Comparison of ENCODE assay signal across 11 cellular contexts in the genomic region with DNA sequence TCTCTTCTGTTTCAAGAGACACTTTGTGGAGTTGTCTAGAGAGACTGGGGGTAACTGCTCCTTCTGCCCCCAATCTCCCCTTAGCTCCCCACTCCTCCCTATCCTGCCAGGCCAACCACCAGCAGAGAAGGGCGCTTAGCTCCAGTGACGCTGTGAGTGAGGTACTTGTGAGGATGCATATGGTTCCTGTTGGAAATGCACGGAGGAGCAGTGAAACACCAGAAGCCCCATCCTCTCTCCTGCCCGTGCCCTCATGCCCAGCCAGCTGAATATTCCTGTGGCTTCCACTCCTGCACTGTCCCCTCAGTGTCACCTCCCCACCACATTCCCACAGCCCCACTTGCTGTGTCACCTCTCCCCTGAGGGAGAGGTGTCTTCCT. TPM values are rescaled to one million over a fixed set of nuclear protein-coding genes. Genes with fewer than 3 reads are reported as not detected.
DNase-seq lines count a peak whose midpoint lies in the region; ATAC-seq and TF ChIP-seq lines count a peak whose summit lies in the region.
"Had no signal": no experiment of that assay in that cellular context is flagged by ENCODE, and none has a peak within 500 bp of the region (broad histone marks: within the 10 kb centered on the region; RNA-seq: fewer than 3 reads in every experiment).

No MANE protein-coding gene starts in this region.

- TF ChIP-seq EP300 in esophagus muscularis mucosa (IDR thresholded peaks at IDR 0.05): no peak

- H3K9me3 ChIP-seq in heart left ventricle: no peaks in the 10 kb centered on the region
- no peaks in the 10 kb centered on the region for H3K9me3 ChIP-seq in MM.1S (replicated peaks; ENCODE audit: insufficient read depth, low read length)
- H3K9me3 ChIP-seq in esophagus muscularis mucosa: no peaks in the 10 kb centered on the region
- H3K9me3 ChIP-seq in tibial artery: no peaks in the 10 kb centered on the region

- peak overlapping the region; percentile 8; the same call in 1 of the 2 replicates for H3K9ac ChIP-seq in MM.1S (ENCODE audit: low read length)

- TF ChIP-seq POLR2A in heart left ventricle (IDR thresholded peaks at IDR 0.05) (no peak), esophagus muscularis mucosa (IDR thresholded peaks at IDR 0.05; ENCODE audit: low read depth) (no peak)

- peak overlapping the region; percentile 51 for H3K4me2 ChIP-seq in MM.1S (ENCODE audit: low read depth, low read length)

- no peak overlapping the region for H3K4me3 ChIP-seq in heart left ventricle
- H3K4me3 ChIP-seq in MM.1S (ENCODE audit: low read length): no peak overlapping the region
- H3K4me3 ChIP-seq in esophagus muscularis mucosa: no peak overlapping the region
- H3K4me3 ChIP-seq in tibial artery: no peak overlapping the region

- H2AFZ ChIP-seq in MM.1S (ENCODE audit: low read length): peak overlapping the region; percentile 35; the same call in 1 of the 2 replicates

- no peaks in the 10 kb centered on the region for H3K79me2 ChIP-seq in MM.1S (ENCODE audit: low read length)

- H3F3A ChIP-seq in MM.1S (ENCODE audit: insufficient read depth, low read length): peaks cover 15% of the 10 kb centered on the region

- H3K27me3 ChIP-seq in heart left ventricle (no peaks in the 10 kb centered on the region), MM.1S (replicated peaks; ENCODE audit: insufficient read depth, low read length) (no peaks in the 10 kb centered on the region), esophagus muscularis mucosa (no peaks in the 10 kb centered on the region), tibial artery (no peaks in the 10 kb centered on the region)

- H3K27ac ChIP-seq in heart left ventricle: peak overlapping the region in 8 of 12 donors; percentile 20 to 73 (median 61)
- H3K27ac ChIP-seq in MM.1S (ENCODE audit: low read length): peak overlapping the region; percentile 92
- peak overlapping the region; percentile 44 to 72 (median 68) for H3K27ac ChIP-seq in esophagus muscularis mucosa (replicated peaks in 1 of 4)
- peak overlapping the region; percentile 66 to 71 for H3K27ac ChIP-seq in tibial artery

- H3K9me2 ChIP-seq in MM.1S (replicated peaks; ENCODE audit: insufficient read depth, low read length): no peaks in the 10 kb centered on the region

- TF ChIP-seq CTCF in heart left ventricle (IDR thresholded peaks at IDR 0.05): no peak
- TF ChIP-seq CTCF in MM.1S (IDR thresholded peaks at IDR 0.05; ENCODE audit: low read length): no peak
- no peak for TF ChIP-seq CTCF in esophagus muscularis mucosa (IDR thresholded peaks at IDR 0.05)
- TF ChIP-seq CTCF in tibial artery (IDR thresholded peaks at IDR 0.05): no peak

- WGBS in heart left ventricle, 4 donors: 54 to 71% (median 62%) methylated on average over 4 of the region's 4 CpGs
- 92% methylated on average over 2 of the region's 4 CpGs for WGBS in esophagus muscularis mucosa

- peaks cover 0 to 61% (median 22%) of the 10 kb centered on the region in 12 donors for H3K4me1 ChIP-seq in heart left ventricle
- H3K4me1 ChIP-seq in MM.1S (ENCODE audit: low read length): peaks cover 85% of the 10 kb centered on the region
- H3K4me1 ChIP-seq in esophagus muscularis mucosa: peaks cover 21 to 70% (median 57%) of the 10 kb centered on the region in 4 donors
- H3K4me1 ChIP-seq in tibial artery: peaks cover 0 to 95% (median 74%) of the 10 kb centered on the region in 4 donors

- DNase-seq in heart left ventricle (no peak), left cardiac atrium (no peak), MM.1S (no peak), esophagus muscularis mucosa (ENCODE audit: extremely low spot score) (no peak), tibial artery (no peak), NCI-H2227 (lab: John Stamatoyannopoulos, UW; ENCODE audit: unreplicated experiment) (no peak), NCI-H2107 (lab: John Stamatoyannopoulos, UW) (no peak), NOMO-1 treated with DMSO at 0.1 percent for 48 hours (lab: John Stamatoyannopoulos, UW; ENCODE audit: unreplicated experiment) (no peak)
- DNase-seq: hippocampal formation, NCI-H187, occipital lobe had no signal

- intact Hi-C loops in heart left ventricle (cut with DNase I): no loop called here
- intact Hi-C loops in left cardiac atrium (cut with DNase I): no loop called here
- intact Hi-C loops in esophagus muscularis mucosa (cut with DNase I): no loop called here
- intact Hi-C loops in tibial artery (cut with DNase I; ENCODE audit: low total_unique reads): no loop called here

- H4K20me1 ChIP-seq in MM.1S (ENCODE audit: insufficient read depth, low read length): no peaks in the 10 kb centered on the region

- ATAC-seq in heart left ventricle (no peak), left cardiac atrium (no peak)

- H3K36me3 ChIP-seq in heart left ventricle: no peaks in the 10 kb centered on the region
- H3K36me3 ChIP-seq in MM.1S (replicated peaks; ENCODE audit: insufficient read depth, low read length): no peaks in the 10 kb centered on the region
- no peaks in the 10 kb centered on the region for H3K36me3 ChIP-seq in esophagus muscularis mucosa
- no peaks in the 10 kb centered on the region for H3K36me3 ChIP-seq in tibial artery

RNA-seq across cellular contexts. Expression of a gene that starts 11.9 kb away (rescaled TPM):
- total RNA-seq in heart left ventricle (10 to 100 TPM in 1 of 9 donors, 1 to 10 TPM in 8; 1.8 to 11.0 (median 4.8) TPM), left cardiac atrium (10 to 100 TPM in 1 of 2 donors, 1 to 10 TPM in 1; 9.5 to 13.5 TPM), esophagus muscularis mucosa (10 to 100 TPM; 10.4 to 29.7 (median 18.9) TPM)
- 1 to 10 TPM in 1 of 2 donors, under 1 TPM in 1; 0.88 to 1.5 TPM for polyA plus RNA-seq in heart left ventricle
